In the genomic region with DNA sequence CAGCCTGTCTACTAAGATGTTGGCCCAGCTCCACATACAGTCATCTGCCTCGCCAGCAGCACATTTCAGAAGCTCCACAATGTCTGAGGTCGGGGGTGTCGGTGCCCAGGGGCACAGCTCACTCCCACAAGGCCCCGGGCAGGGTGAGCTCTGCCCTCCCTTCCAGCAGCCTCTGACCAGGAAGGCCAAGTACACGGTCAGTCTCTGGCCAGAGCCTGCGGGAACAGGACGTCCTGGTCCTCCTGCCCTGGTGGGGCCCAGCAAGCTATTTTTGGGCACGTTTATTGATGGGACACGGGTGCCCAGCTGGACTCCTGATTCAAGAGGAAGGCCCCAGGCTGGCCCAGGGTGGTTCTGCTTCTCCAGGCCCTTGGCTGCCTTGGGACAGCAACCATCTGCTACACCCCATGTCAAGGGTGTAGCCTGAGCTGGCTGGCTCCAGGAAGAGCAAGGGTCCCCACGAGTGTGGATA, we compare ENCODE assay signal across 11 cellular contexts.
DNase-seq lines count a peak whose midpoint lies in the region; ATAC-seq, FAIRE-seq and TF ChIP-seq lines count a peak whose summit lies in the region.
"Had no signal": no experiment of that assay in that cellular context is flagged by ENCODE, and none has a peak within 500 bp of the region (broad histone marks: within the 10 kb centered on the region; RNA-seq: fewer than 3 reads in every experiment).

No MANE protein-coding gene starts in this region.

- peak; percentile 90 for DNase-seq in NCI-H226
- DNase-seq in esophagus muscularis mucosa (ENCODE audit: extremely low spot score), result peak; percentile 96
- no peak for DNase-seq in memory B cell (ENCODE audit: low spot score in 2 of 2)
- DNase-seq in thyroid gland, result peak; percentile 51 to 53
- DNase-seq in cerebellar cortex (ENCODE audit: low spot score), result no peak
- DNase-seq in GM19239 (ENCODE audit: insufficient read length, low spot score), result no peak
- DNase-seq in central memory CD4-positive, alpha-beta T cell, result no peak
- no peak for DNase-seq in NCI-H2227 treated with DMSO at 0.1 percent for 48 hours (lab: John Stamatoyannopoulos, UW)
- DNase-seq: DMS53, NCI-H446 treated with DMSO at 0.1 percent for 48 hours had no signal

- no peak for ATAC-seq in memory B cell (ENCODE audit: low read depth)

- no peak overlapping the region for H3K4me3 ChIP-seq in esophagus muscularis mucosa
- H3K4me3 ChIP-seq in thyroid gland (replicated peaks in 1 of 3), result no peak overlapping the region

- peaks cover 13% of the 10 kb centered on the region for H3K27me3 Mint-ChIP-seq in memory B cell

- no peak overlapping the region for H3K27ac Mint-ChIP-seq in memory B cell

- H3K4me1 ChIP-seq in esophagus muscularis mucosa, result peaks cover 57 to 69% (median 66%) of the 10 kb centered on the region in 4 donors
- H3K4me1 ChIP-seq in thyroid gland, result peaks cover 21 to 44% of the 10 kb centered on the region in 2 donors

- peak; percentile 100 for TF ChIP-seq EP300 in esophagus muscularis mucosa (IDR thresholded peaks at IDR 0.05)

- TF ChIP-seq POLR2A in esophagus muscularis mucosa (IDR thresholded peaks at IDR 0.05; ENCODE audit: low read depth) (no peak), thyroid gland (IDR thresholded peaks at IDR 0.05) (no peak)

- H3K9me3 ChIP-seq in esophagus muscularis mucosa (no peaks in the 10 kb centered on the region), thyroid gland (no peaks in the 10 kb centered on the region)

- intact Hi-C loops in esophagus muscularis mucosa (cut with DNase I) (loop anchor here (5.0 kb wide), 1 partner anchor 83 kb away; no protein-coding TSS in a partner anchor), thyroid gland (cut with DNase I) (no loop called here)

- H3K4me3 Mint-ChIP-seq in memory B cell, result peak overlapping the region; percentile 22
- H3K4me3 Mint-ChIP-seq: T-helper 2 cell treated with Interferon-gamma antibody and Interleukin-4, amounts not matched to agents 5 μg/mL and 100 μg/mL, for 36 hours had no signal

- peak overlapping the region; percentile 78 to 88 (median 86) for H3K27ac ChIP-seq in esophagus muscularis mucosa (replicated peaks in 1 of 4)
- peak overlapping the region; percentile 7 to 61 (median 40) for H3K27ac ChIP-seq in thyroid gland

- no peaks in the 10 kb centered on the region for H3K36me3 ChIP-seq in esophagus muscularis mucosa
- H3K36me3 ChIP-seq in thyroid gland, result no peaks in the 10 kb centered on the region

- H3K36me3 Mint-ChIP-seq in memory B cell, result no peaks in the 10 kb centered on the region

- WGBS in esophagus muscularis mucosa, result 22% methylated on average over 4 of the region's 10 CpGs
- WGBS in thyroid gland, 2 donors, result 60 to 78% methylated on average over 2 to 6 of the region's 10 CpGs

- no peak for FAIRE-seq in GM19239 (lab: Jason Lieb, UNC)

- H3K9me3 Mint-ChIP-seq in memory B cell, result no peaks in the 10 kb centered on the region
- H3K9me3 Mint-ChIP-seq: T-helper 2 cell treated with Interferon-gamma antibody and Interleukin-4, amounts not matched to agents 5 μg/mL and 100 μg/mL, for 36 hours had no signal

- peaks cover 8% of the 10 kb centered on the region for H3K4me1 Mint-ChIP-seq in memory B cell

- H3K27me3 ChIP-seq in esophagus muscularis mucosa, result no peaks in the 10 kb centered on the region
- no peaks in the 10 kb centered on the region for H3K27me3 ChIP-seq in thyroid gland

- TF ChIP-seq CTCF in esophagus muscularis mucosa (IDR thresholded peaks at IDR 0.05) (no peak), thyroid gland (IDR thresholded peaks at IDR 0.05) (no peak)

Comparison
In these comparisons a context has a peak if more than half of its experiments do, and no peak if none do; other contexts are left out.
1. DNase-seq: peak in NCI-H226 (single experiment), esophagus muscularis mucosa (single experiment) and thyroid gland (2 of 2); none in memory B cell (0 of 2), cerebellar cortex (single experiment), GM19239 (single experiment), central memory CD4-positive, alpha-beta T cell (single experiment) and NCI-H2227 treated with DMSO at 0.1 percent for 48 hours (single experiment).